In genomic region chr13:37788346-37788745, GRCh38 we compare ENCODE assay signal across 22 cellular contexts.
"Had no signal": no experiment of that assay in that cellular context is flagged by ENCODE, and none has a peak within 500 bp of the region (broad histone marks: within the 10 kb centered on the region; RNA-seq: fewer than 3 reads in every experiment).

No MANE protein-coding gene starts in this region.

- ATAC-seq: activated T-cell treated with anti-CD3 and anti-CD28 coated beads, Interleukin-2, amount 50 U/mL, for 72 hours; WTC11 had no signal

- H3K27ac ChIP-seq: adrenal gland, Peyer's patch had no signal

- H3K27me3 ChIP-seq: adrenal gland, Peyer's patch had no signal

- H3K9me3 ChIP-seq: adrenal gland, Peyer's patch had no signal

- H3K36me3 ChIP-seq: adrenal gland, Peyer's patch had no signal

- DNase-seq: activated CD4-positive, alpha-beta T cell treated with anti-CD3 and anti-CD28 coated beads for 48 hours; activated CD4-positive, alpha-beta T cell treated with anti-CD3 and anti-CD28 coated beads, Interleukin-2, amount 50 U/mL, for 48 hours; activated CD4-positive, CD25-positive, alpha-beta regulatory T cell treated with anti-CD3 and anti-CD28 coated beads, Interleukin-2, amount 50 U/mL, for 72 hours; activated CD8-positive, alpha-beta memory T cell treated with anti-CD3 and anti-CD28 coated beads, Interleukin-2, amount 50 U/mL, for 4 hours; activated gamma-delta T cell treated with Interleukin-2 at 50 U/mL for 16 hours; activated naive CD4-positive, alpha-beta T cell treated with anti-CD3 and anti-CD28 coated beads, Interleukin-2, amount 50 U/mL, for 16 hours; activated naive CD8-positive, alpha-beta T cell treated with anti-CD3 and anti-CD28 coated beads, Interleukin-2, amount 10 ng/mL, durations not matched to agents 7 days and 5 days; activated T-cell treated with anti-CD3 and anti-CD28 coated beads, Interleukin-2, amount 50 U/mL, for 72 hours; adrenal gland; anterior cingulate cortex; caudate nucleus; Karpas-422; NCI-H1105 treated with DMSO at 0.1 percent for 48 hours; NCI-H146; NCI-H187 treated with DMSO at 0.1 percent for 48 hours; NCI-H2081 treated with DMSO at 0.1 percent for 48 hours; NCI-H446; Peyer's patch; SHP77 treated with DMSO at 0.1 percent for 48 hours had no signal

- H3K4me3 Mint-ChIP-seq: activated naive CD8-positive, alpha-beta T cell treated with anti-CD3 and anti-CD28 coated beads, Interleukin-2, amount 10 ng/mL, durations not matched to agents 7 days and 5 days; activated T-cell treated with anti-CD3 and anti-CD28 coated beads, Interleukin-2, amount 50 U/mL, for 72 hours; T-helper 1 cell treated with Interleukin-12 subunit alpha and Interleukin-12 subunit beta and Interleukin-4 antibody, amounts not matched to agents 30 μg/mL and 1 μg/mL, for 36 hours; WTC11 had no signal

- H3K4me1 Mint-ChIP-seq: activated naive CD8-positive, alpha-beta T cell treated with anti-CD3 and anti-CD28 coated beads, Interleukin-2, amount 10 ng/mL, durations not matched to agents 7 days and 5 days had no signal

- H3K36me3 Mint-ChIP-seq: activated naive CD8-positive, alpha-beta T cell treated with anti-CD3 and anti-CD28 coated beads, Interleukin-2, amount 10 ng/mL, durations not matched to agents 7 days and 5 days; WTC11 had no signal

- H3K4me1 ChIP-seq: adrenal gland, Peyer's patch had no signal

- H3K27ac Mint-ChIP-seq: activated naive CD8-positive, alpha-beta T cell treated with anti-CD3 and anti-CD28 coated beads, Interleukin-2, amount 10 ng/mL, durations not matched to agents 7 days and 5 days; activated T-cell treated with anti-CD3 and anti-CD28 coated beads, Interleukin-2, amount 50 U/mL, for 72 hours; activated T-helper 2 cell treated with anti-CD3 and anti-CD28 coated beads, Interferon-gamma antibody, Interleukin-2, Interleukin-4, amounts not matched to agents 10 μg/mL and 5 μg/mL and 100 μg/mL, durations not matched to agents 14 hours and 24 hours and 36 hours; T-helper 1 cell treated with Interleukin-12 subunit alpha and Interleukin-12 subunit beta and Interleukin-4 antibody, amounts not matched to agents 30 μg/mL and 1 μg/mL, for 36 hours; WTC11 had no signal

- H3K4me3 ChIP-seq: adrenal gland, Peyer's patch had no signal

- H3K9me3 Mint-ChIP-seq: activated naive CD8-positive, alpha-beta T cell treated with anti-CD3 and anti-CD28 coated beads, Interleukin-2, amount 10 ng/mL, durations not matched to agents 7 days and 5 days; activated T-helper 2 cell treated with anti-CD3 and anti-CD28 coated beads, Interferon-gamma antibody, Interleukin-2, Interleukin-4, amounts not matched to agents 10 μg/mL and 5 μg/mL and 100 μg/mL, durations not matched to agents 14 hours and 24 hours and 36 hours; T-helper 1 cell treated with Interleukin-12 subunit alpha and Interleukin-12 subunit beta and Interleukin-4 antibody, amounts not matched to agents 30 μg/mL and 1 μg/mL, for 36 hours; WTC11 had no signal

- H3K27me3 Mint-ChIP-seq: activated naive CD8-positive, alpha-beta T cell treated with anti-CD3 and anti-CD28 coated beads, Interleukin-2, amount 10 ng/mL, durations not matched to agents 7 days and 5 days had no signal
